Comparison of ENCODE assay signal across 1 cellular context in the genomic region with DNA sequence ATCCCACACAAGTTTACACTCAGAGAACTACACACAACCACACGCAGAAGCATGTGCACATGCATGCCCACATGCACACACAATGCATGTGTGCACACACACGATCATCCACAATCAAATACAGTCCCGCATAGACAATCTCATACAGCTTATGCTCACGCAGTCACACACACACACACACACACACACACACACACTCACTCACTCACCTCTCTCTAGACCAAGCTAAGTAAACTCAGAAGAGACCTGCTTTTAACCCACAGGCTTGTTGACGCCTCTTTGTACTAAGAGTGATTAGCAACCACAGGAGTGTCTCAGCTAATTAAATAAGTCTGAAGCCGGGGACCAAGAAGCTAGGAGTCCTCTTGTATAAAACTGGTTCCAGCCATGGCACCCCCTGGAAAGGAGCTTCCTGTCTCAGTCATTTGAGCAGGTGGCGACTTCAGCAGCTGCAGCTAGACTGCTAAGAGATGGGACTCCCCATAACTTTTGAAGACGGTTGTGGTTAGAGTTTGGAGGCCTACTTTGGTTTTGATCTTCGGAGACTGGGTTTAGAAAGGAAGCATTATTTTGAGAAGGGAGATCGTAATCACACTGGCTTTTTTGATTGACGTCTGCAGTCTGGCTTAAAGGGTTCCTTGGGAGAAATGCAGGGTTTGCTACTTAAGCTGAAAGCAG.
TF ChIP-seq lines count a peak whose summit lies in the region.

No MANE protein-coding gene starts in this region.

TF ChIP-seq in K562, 482 proteins besides CTCF, POLR2A, EP300 and RAD21 (continued from another document):
- TF ChIP-seq, protein P1, sequence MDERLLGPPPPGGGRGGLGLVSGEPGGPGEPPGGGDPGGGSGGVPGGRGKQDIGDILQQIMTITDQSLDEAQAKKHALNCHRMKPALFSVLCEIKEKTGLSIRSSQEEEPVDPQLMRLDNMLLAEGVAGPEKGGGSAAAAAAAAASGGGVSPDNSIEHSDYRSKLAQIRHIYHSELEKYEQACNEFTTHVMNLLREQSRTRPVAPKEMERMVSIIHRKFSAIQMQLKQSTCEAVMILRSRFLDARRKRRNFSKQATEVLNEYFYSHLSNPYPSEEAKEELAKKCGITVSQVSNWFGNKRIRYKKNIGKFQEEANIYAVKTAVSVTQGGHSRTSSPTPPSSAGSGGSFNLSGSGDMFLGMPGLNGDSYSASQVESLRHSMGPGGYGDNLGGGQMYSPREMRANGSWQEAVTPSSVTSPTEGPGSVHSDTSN (CRISPR knock-in tag; IDR thresholded peaks at IDR 0.05; ENCODE audit: low read depth), result no peak
- TF ChIP-seq, protein P1 (tag; conservative IDR thresholded peaks at IDR 0.05; ENCODE audit: low read depth), result 0 out of 2 replicates have a peak, but pooled peaks have one; percentile 31
- TF ChIP-seq, protein P2, sequence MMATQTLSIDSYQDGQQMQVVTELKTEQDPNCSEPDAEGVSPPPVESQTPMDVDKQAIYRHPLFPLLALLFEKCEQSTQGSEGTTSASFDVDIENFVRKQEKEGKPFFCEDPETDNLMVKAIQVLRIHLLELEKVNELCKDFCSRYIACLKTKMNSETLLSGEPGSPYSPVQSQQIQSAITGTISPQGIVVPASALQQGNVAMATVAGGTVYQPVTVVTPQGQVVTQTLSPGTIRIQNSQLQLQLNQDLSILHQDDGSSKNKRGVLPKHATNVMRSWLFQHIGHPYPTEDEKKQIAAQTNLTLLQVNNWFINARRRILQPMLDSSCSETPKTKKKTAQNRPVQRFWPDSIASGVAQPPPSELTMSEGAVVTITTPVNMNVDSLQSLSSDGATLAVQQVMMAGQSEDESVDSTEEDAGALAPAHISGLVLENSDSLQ (IDR thresholded peaks at IDR 0.05), result peak; percentile 83
- TF ChIP-seq, protein P3, sequence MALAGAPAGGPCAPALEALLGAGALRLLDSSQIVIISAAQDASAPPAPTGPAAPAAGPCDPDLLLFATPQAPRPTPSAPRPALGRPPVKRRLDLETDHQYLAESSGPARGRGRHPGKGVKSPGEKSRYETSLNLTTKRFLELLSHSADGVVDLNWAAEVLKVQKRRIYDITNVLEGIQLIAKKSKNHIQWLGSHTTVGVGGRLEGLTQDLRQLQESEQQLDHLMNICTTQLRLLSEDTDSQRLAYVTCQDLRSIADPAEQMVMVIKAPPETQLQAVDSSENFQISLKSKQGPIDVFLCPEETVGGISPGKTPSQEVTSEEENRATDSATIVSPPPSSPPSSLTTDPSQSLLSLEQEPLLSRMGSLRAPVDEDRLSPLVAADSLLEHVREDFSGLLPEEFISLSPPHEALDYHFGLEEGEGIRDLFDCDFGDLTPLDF (CRISPR knock-in tag; IDR thresholded peaks at IDR 0.05), result no peak
- TF ChIP-seq ZNF699 (CRISPR knock-in tag; IDR thresholded peaks at IDR 0.05; ENCODE audit: insufficient replicate concordance), result no peak
